In genomic region chr12:53010955-53011354, GRCh38 we compare ENCODE assay signal across 20 cellular contexts. TPM values are rescaled to one million over a fixed set of nuclear protein-coding genes. Genes with fewer than 3 reads are reported as not detected.
DNase-seq lines count a peak whose midpoint lies in the region; ATAC-seq, FAIRE-seq and TF ChIP-seq lines count a peak whose summit lies in the region.
"Had no signal": no experiment of that assay in that cellular context is flagged by ENCODE, and none has a peak within 500 bp of the region (broad histone marks: within the 10 kb centered on the region; RNA-seq: fewer than 3 reads in every experiment).

No MANE protein-coding gene starts in this region.

- no peak overlapping the region for H3K4me3 ChIP-seq in BLaER1
- H3K4me3 ChIP-seq in DOHH2 (ENCODE audit: low read length), result no peak overlapping the region
- 0 out of 2 replicates have a peak overlapping the region, but pooled peaks have one; percentile 2 for H3K4me3 ChIP-seq in SK-N-MC
- H3K4me3 ChIP-seq in endothelial cell of umbilical vein (replicated peaks in 1 of 3; ENCODE audit: insufficient read depth in 1 of 3, low read depth in 1 of 3, low read length in 3 of 3), result no peak overlapping the region
- H3K4me3 ChIP-seq in mesenchymal stem cell (ENCODE audit: insufficient read depth in 1 of 2, low read depth in 1 of 2, low read length in 2 of 2), result no peak overlapping the region
- H3K4me3 ChIP-seq in tibial nerve, result no peak overlapping the region
- H3K4me3 ChIP-seq: sigmoid colon, SJCRH30, uterus had no signal

- intact Hi-C loops in endothelial cell of umbilical vein (cut with micrococcal nuclease), result no loop called here

- no peak for ATAC-seq in HG03354 (IDR thresholded peaks at IDR 0.05; ENCODE audit: poor library complexity, severe bottlenecking, unreplicated experiment)

- POLR2A ChIA-PET in endothelial cell of umbilical vein (lab: Charles Lee), result no interaction called here

- H3F3A ChIP-seq in DOHH2 (ENCODE audit: control insufficient read depth, insufficient read depth), result peaks cover 15% of the 10 kb centered on the region

- no peak overlapping the region for H3K14ac ChIP-seq in mesenchymal stem cell (ENCODE audit: low read length in 2 of 2)

- TF ChIP-seq CTCF in DOHH2 (IDR thresholded peaks at IDR 0.05; ENCODE audit: low read depth, low read length, poor library complexity, severe bottlenecking) (no peak), endothelial cell of umbilical vein (IDR thresholded peaks at IDR 0.05; ENCODE audit: extremely low read depth in 1 of 2, insufficient read depth in 1 of 2, low read depth in 1 of 2, low read length in 2 of 2) (no peak), tibial nerve (IDR thresholded peaks at IDR 0.05) (no peak)

- H3K79me2 ChIP-seq in DOHH2 (ENCODE audit: control insufficient read depth, low read length) (peaks cover 97% of the 10 kb centered on the region), endothelial cell of umbilical vein (ENCODE audit: control insufficient read depth, insufficient read depth, low read length) (peaks cover 96% of the 10 kb centered on the region)

- H2AK5ac ChIP-seq in mesenchymal stem cell (ENCODE audit: low read length, severe bottlenecking), result no peak overlapping the region

- 100% methylated on average over 1 of the region's 2 CpGs for WGBS in mesenchymal stem cell
- 80 to 89% methylated on average over 2 of the region's 2 CpGs for WGBS in tibial nerve, 2 donors

- DNase-seq in SK-N-MC (ENCODE audit: low read depth, low spot score) (no peak), endothelial cell of umbilical vein (ENCODE audit: low read depth, low spot score) (no peak), mesenchymal stem cell (no peak), DMS79 treated with DMSO at 0.1 percent for 48 hours (lab: John Stamatoyannopoulos, UW) (no peak), tibial nerve (ENCODE audit: low spot score in 2 of 2) (no peak)
- DNase-seq: activated CD8-positive, alpha-beta memory T cell treated with anti-CD3 and anti-CD28 coated beads, Interleukin-2, amount 50 U/mL, for 4 hours; activated gamma-delta T cell treated with Interleukin-2 at 50 U/mL for 16 hours; amygdala; NCI-H1105 treated with DMSO at 0.1 percent for 48 hours; NCI-H2081; NCI-H345; NCI-H82; posterior cingulate gyrus; sigmoid colon; SJCRH30; uterus had no signal

- H3K4me2 ChIP-seq in BLaER1 (peak overlapping the region; percentile 97; the same call in 1 of the 2 replicates), DOHH2 (ENCODE audit: low read length) (peak overlapping the region; percentile 93), endothelial cell of umbilical vein (ENCODE audit: insufficient read depth, low read length) (peak overlapping the region; percentile 1), mesenchymal stem cell (ENCODE audit: low read length, poor library complexity, severe bottlenecking) (no peak overlapping the region)

- H4K91ac ChIP-seq in mesenchymal stem cell (ENCODE audit: low read length), result no peak overlapping the region

- H3K4me1 ChIP-seq in BLaER1 (peaks cover 33% of the 10 kb centered on the region), DOHH2 (ENCODE audit: control insufficient read depth, low read length) (peaks cover 39% of the 10 kb centered on the region), endothelial cell of umbilical vein (ENCODE audit: control insufficient read depth, extremely low read depth, insufficient read depth, low read length) (peaks cover 28% of the 10 kb centered on the region), mesenchymal stem cell (ENCODE audit: control insufficient read depth, insufficient read depth, low read depth, low read length) (peaks cover 4% of the 10 kb centered on the region), tibial nerve (peaks cover 0 to 68% (median 29%) of the 10 kb centered on the region in 4 donors)

- H2AFZ ChIP-seq in endothelial cell of umbilical vein (ENCODE audit: low read depth, low read length) (no peak overlapping the region), mesenchymal stem cell (ENCODE audit: low read depth, low read length) (no peak overlapping the region)

- no peak overlapping the region for H2BK15ac ChIP-seq in mesenchymal stem cell (ENCODE audit: low read depth, poor library complexity, severe bottlenecking)

- H2BK12ac ChIP-seq in mesenchymal stem cell (ENCODE audit: low read length in 2 of 2), result no peak overlapping the region

- H3K79me1 ChIP-seq in mesenchymal stem cell (replicated peaks; ENCODE audit: low read length, poor library complexity, severe bottlenecking), result no peaks in the 10 kb centered on the region

- H3K27ac ChIP-seq in BLaER1, result no peak overlapping the region
- no peak overlapping the region for H3K27ac ChIP-seq in DOHH2 (ENCODE audit: low read depth, low read length)
- no peak overlapping the region for H3K27ac ChIP-seq in SK-N-MC
- no peak overlapping the region for H3K27ac ChIP-seq in endothelial cell of umbilical vein (ENCODE audit: insufficient read depth, low read depth, low read length)
- H3K27ac ChIP-seq in mesenchymal stem cell (ENCODE audit: low read length, poor library complexity, severe bottlenecking), result no peak overlapping the region
- no peak overlapping the region for H3K27ac ChIP-seq in tibial nerve
- H3K27ac ChIP-seq: sigmoid colon, SJCRH30, uterus had no signal

- TF ChIP-seq EP300 in tibial nerve (IDR thresholded peaks at IDR 0.05), result no peak

- H3K4ac ChIP-seq in mesenchymal stem cell (ENCODE audit: low read depth in 1 of 2, low read length in 2 of 2), result no peak overlapping the region

- H3K36me3 ChIP-seq in BLaER1 (peaks cover 82% of the 10 kb centered on the region), DOHH2 (ENCODE audit: control insufficient read depth, low read length) (peaks cover 89% of the 10 kb centered on the region), SK-N-MC (ENCODE audit: insufficient read depth, low read length) (peaks cover 79% of the 10 kb centered on the region), endothelial cell of umbilical vein (ENCODE audit: control insufficient read depth in 2 of 2, extremely low read depth in 1 of 2, insufficient read depth in 2 of 2, low read length in 2 of 2) (peaks cover 0 to 6% of the 10 kb centered on the region in 2 experiments), mesenchymal stem cell (ENCODE audit: control insufficient read depth in 1 of 2, insufficient read depth in 2 of 2, low read depth in 1 of 2, low read length in 2 of 2) (peaks cover 11 to 50% of the 10 kb centered on the region in 2 experiments), tibial nerve (peaks cover 0 to 15% (median 0%) of the 10 kb centered on the region in 3 donors)
- H3K36me3 ChIP-seq: uterus had no signal

- no peaks in the 10 kb centered on the region for H3K9me2 ChIP-seq in DOHH2 (replicated peaks; ENCODE audit: control insufficient read depth, low read length)

- H3K9me3 ChIP-seq in BLaER1, result no peaks in the 10 kb centered on the region
- no peaks in the 10 kb centered on the region for H3K9me3 ChIP-seq in DOHH2 (ENCODE audit: control insufficient read depth, insufficient read depth, low read length)
- no peaks in the 10 kb centered on the region for H3K9me3 ChIP-seq in SK-N-MC (ENCODE audit: low read depth, low read length)
- no peaks in the 10 kb centered on the region for H3K9me3 ChIP-seq in endothelial cell of umbilical vein (replicated peaks; ENCODE audit: control insufficient read depth, insufficient read depth, low read length)
- no peaks in the 10 kb centered on the region for H3K9me3 ChIP-seq in mesenchymal stem cell (ENCODE audit: control insufficient read depth, low read length)
- H3K9me3 ChIP-seq in tibial nerve, result no peaks in the 10 kb centered on the region
- H3K9me3 ChIP-seq: sigmoid colon, uterus had no signal

- dilution Hi-C loops in endothelial cell of umbilical vein (cut with MboI; ENCODE audit: extremely low pct_ligation_motif_present, low sequenced_read_pairs), result no loop called here

- H3K23ac ChIP-seq in mesenchymal stem cell (ENCODE audit: low read length in 2 of 2), result no peak overlapping the region

- no peak overlapping the region for H2BK120ac ChIP-seq in mesenchymal stem cell (ENCODE audit: low read depth, low read length)

- no peak for FAIRE-seq in endothelial cell of umbilical vein (lab: Jason Lieb, UNC)
- FAIRE-seq: GM19239 had no signal

- no peaks in the 10 kb centered on the region for H3K9me1 ChIP-seq in endothelial cell of umbilical vein (replicated peaks; ENCODE audit: control insufficient read depth, extremely low read depth, insufficient read depth, low read length)

- TF ChIP-seq POLR2A in endothelial cell of umbilical vein (IDR thresholded peaks at IDR 0.05; ENCODE audit: low read depth, low read length) (no peak), tibial nerve (IDR thresholded peaks at IDR 0.05) (no peak)

- H4K8ac ChIP-seq in mesenchymal stem cell (ENCODE audit: low read length), result no peak overlapping the region

- CTCF ChIA-PET in endothelial cell of umbilical vein (lab: Charles Lee), result interaction anchor here (1.2 kb wide), 1 partner anchor 30 kb away, joined by 4 read pairs; no protein-coding TSS in a partner anchor

- H3K9ac ChIP-seq in BLaER1, result 0 out of 2 replicates have a peak overlapping the region, but pooled peaks have one; percentile 24
- no peak overlapping the region for H3K9ac ChIP-seq in SK-N-MC (ENCODE audit: insufficient read length)
- H3K9ac ChIP-seq in endothelial cell of umbilical vein (replicated peaks; ENCODE audit: extremely low read depth, insufficient read depth, low read length), result no peak overlapping the region
- H3K9ac ChIP-seq in mesenchymal stem cell (ENCODE audit: low read length), result no peak overlapping the region

- H4K20me1 ChIP-seq in BLaER1 (peaks cover 91% of the 10 kb centered on the region), DOHH2 (ENCODE audit: control insufficient read depth, insufficient read depth, low read depth, low read length) (peaks cover 8% of the 10 kb centered on the region), endothelial cell of umbilical vein (replicated peaks; ENCODE audit: control insufficient read depth, extremely low read depth, insufficient read depth, low read length) (peaks cover 30% of the 10 kb centered on the region)

- no TSS peak for BruUV-seq in endothelial cell of umbilical vein (replicated peaks; lab: Mats Ljungman, UMichigan)

- H2BK5ac ChIP-seq in mesenchymal stem cell (ENCODE audit: low read depth, low read length, poor library complexity, severe bottlenecking), result no peak overlapping the region

- no peak overlapping the region for H3K18ac ChIP-seq in mesenchymal stem cell (ENCODE audit: low read depth in 1 of 2, low read length in 2 of 2)

- H3K27me3 ChIP-seq in BLaER1 (no peaks in the 10 kb centered on the region), DOHH2 (ENCODE audit: control insufficient read depth, low read length) (no peaks in the 10 kb centered on the region), endothelial cell of umbilical vein (ENCODE audit: control insufficient read depth in 2 of 2, insufficient read depth in 2 of 2, low read length in 2 of 2) (no peaks in the 10 kb centered on the region), mesenchymal stem cell (ENCODE audit: control insufficient read depth in 1 of 2, insufficient read depth in 1 of 2, low read length in 2 of 2) (no peaks in the 10 kb centered on the region), tibial nerve (no peaks in the 10 kb centered on the region)
- H3K27me3 ChIP-seq: sigmoid colon, SJCRH30, uterus had no signal

RNA-seq across cellular contexts. Expression of gene EIF4B, which starts 4.7 kb away (rescaled TPM):
- total RNA-seq in endothelial cell of umbilical vein (372 and 382 TPM in 2 replicates), tibial nerve (100 to 1,000 TPM; 297 to 484 (median 401) TPM)
- 169 and 233 TPM in 2 replicates for polyA plus RNA-seq in endothelial cell of umbilical vein
- 339 and 375 TPM in 2 replicates for polyA plus RNA-seq in endothelial cell of umbilical vein (2011; cell fraction: cytosol; rRNA removed)
- polyA plus RNA-seq in endothelial cell of umbilical vein (2011; cell fraction: nucleus; rRNA removed), result 236 and 267 TPM in 2 replicates
- polyA plus RNA-seq in endothelial cell of umbilical vein (2012), result 268 and 415 TPM in 2 replicates
- polyA minus RNA-seq in endothelial cell of umbilical vein, result 718 and 745 TPM in 2 replicates
- 585 TPM for polyA minus RNA-seq in endothelial cell of umbilical vein (2011; cell fraction: cytosol; rRNA and poly(A)+ RNA removed)
- polyA minus RNA-seq in endothelial cell of umbilical vein (2011; cell fraction: nucleus; rRNA and poly(A)+ RNA removed), result 147 and 171 TPM in 2 replicates
- polyA plus RNA-seq in mesenchymal stem cell (2013, experiment 1 of 2), result 387 TPM
- 364 TPM for polyA plus RNA-seq in mesenchymal stem cell (2013, experiment 2 of 2)

RNA-seq across cellular contexts. Expression of gene TNS2, which starts 38.9 kb away (rescaled TPM):
- 106 and 119 TPM in 2 replicates for total RNA-seq in endothelial cell of umbilical vein
- polyA plus RNA-seq in endothelial cell of umbilical vein, result 84.5 and 119 TPM in 2 replicates
- polyA plus RNA-seq in endothelial cell of umbilical vein (2011; cell fraction: cytosol; rRNA removed), result 49.3 and 62.6 TPM in 2 replicates
- polyA plus RNA-seq in endothelial cell of umbilical vein (2011; cell fraction: nucleus; rRNA removed), result 356 and 431 TPM in 2 replicates
- 32.4 and 40.1 TPM in 2 replicates for polyA plus RNA-seq in endothelial cell of umbilical vein (2012)
- 104 and 105 TPM in 2 replicates for polyA minus RNA-seq in endothelial cell of umbilical vein
- polyA minus RNA-seq in endothelial cell of umbilical vein (2011; cell fraction: cytosol; rRNA and poly(A)+ RNA removed), result 8.6 TPM
- polyA minus RNA-seq in endothelial cell of umbilical vein (2011; cell fraction: nucleus; rRNA and poly(A)+ RNA removed), result 163 and 183 TPM in 2 replicates
- polyA plus RNA-seq in mesenchymal stem cell (2013, experiment 1 of 2), result 95.2 TPM
- 91.2 TPM for polyA plus RNA-seq in mesenchymal stem cell (2013, experiment 2 of 2)
- total RNA-seq in tibial nerve, result 100 to 1,000 TPM; 411 to 653 (median 546) TPM
